In genomic region chr19:14195216-14195615, GRCh38 we compare ENCODE assay signal across 1 cellular context.
TF ChIP-seq lines count a peak whose summit lies in the region.

No MANE protein-coding gene starts in this region.

TF ChIP-seq in K562, 482 proteins besides CTCF, POLR2A, EP300 and RAD21:
- peak; percentile 69 for TF ChIP-seq RFX1 (IDR thresholded peaks at IDR 0.05)
